19 cellular contexts compared by ENCODE assay signal in the genomic region with DNA sequence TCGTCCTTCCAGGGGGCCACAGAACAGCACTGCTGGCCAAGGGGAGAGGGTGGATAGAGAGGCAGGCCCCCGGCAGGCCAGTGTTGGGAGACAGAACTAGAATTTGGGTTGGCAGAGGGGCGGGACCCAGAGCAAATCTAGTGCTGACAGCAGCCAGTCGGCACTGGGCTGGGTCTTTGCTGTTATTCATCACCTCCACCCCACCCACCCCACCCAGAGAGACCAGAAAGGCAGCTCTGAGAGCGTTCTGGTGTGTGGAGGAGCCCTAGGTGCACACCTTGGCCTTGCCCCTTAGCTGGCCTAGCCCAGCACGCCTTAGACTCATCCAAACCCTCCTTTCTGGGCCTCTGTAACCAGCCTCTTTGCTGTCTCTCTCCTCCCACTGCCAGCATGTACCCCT. TPM values are rescaled to one million over a fixed set of nuclear protein-coding genes. Genes with fewer than 3 reads are reported as not detected.
DNase-seq lines count a peak whose midpoint lies in the region; ATAC-seq lines count a peak whose summit lies in the region.
"Had no signal": no experiment of that assay in that cellular context is flagged by ENCODE, and none has a peak within 500 bp of the region (broad histone marks: within the 10 kb centered on the region; RNA-seq: fewer than 3 reads in every experiment).

No MANE protein-coding gene starts in this region.

- H3K27me3 Mint-ChIP-seq in stimulated activated naive CD8-positive, alpha-beta T cell treated with anti-CD3 and anti-CD28 coated beads, Interleukin-15, amount 100 ng/mL, for 72 hours = peaks cover 39% of the 10 kb centered on the region
- H3K27me3 Mint-ChIP-seq in activated CD4-positive, alpha-beta memory T cell treated with anti-CD3 and anti-CD28 coated beads, Interleukin-2, amount 10 ng/mL, durations not matched to agents 7 days and 5 days = peaks cover 15% of the 10 kb centered on the region

- ATAC-seq in stimulated activated naive CD8-positive, alpha-beta T cell treated with anti-CD3 and anti-CD28 coated beads, Interleukin-15, amount 100 ng/mL, for 72 hours = peak; percentile 23
- ATAC-seq in stimulated activated naive CD8-positive, alpha-beta T cell treated with anti-CD3 and anti-CD28 coated beads, Interleukin-15, Interleukin-2, amounts not matched to agents 100 U/mL and 50 U/mL, for 24 hours = no peak
- peak; percentile 30 for ATAC-seq in aorta (ENCODE audit: low FRiP score)
- no peak for ATAC-seq in activated CD4-positive, CD25-positive, alpha-beta regulatory T cell treated with anti-CD3 and anti-CD28 coated beads, Interleukin-2, amount 50 U/mL, for 24 hours
- ATAC-seq: K562 had no signal

- peak overlapping the region; percentile 82 for H3K27ac ChIP-seq in epithelial cell of prostate
- H3K27ac ChIP-seq in neuronal stem cell (replicated peaks; ENCODE audit: low read length) = no peak overlapping the region
- no peak overlapping the region for H3K27ac ChIP-seq in aorta (ENCODE audit: low read depth in 1 of 2, low read length in 2 of 2)
- H3K27ac ChIP-seq: BLaER1 treated with 17β-estradiol and CSF1 and Interleukin-3, amounts not matched to agents 10 nM and 100 nM; HL-60 had no signal

- no peak overlapping the region for H3K4me3 Mint-ChIP-seq in stimulated activated naive CD8-positive, alpha-beta T cell treated with anti-CD3 and anti-CD28 coated beads, Interleukin-15, amount 100 ng/mL, for 72 hours
- no peak overlapping the region for H3K4me3 Mint-ChIP-seq in activated CD4-positive, alpha-beta memory T cell treated with anti-CD3 and anti-CD28 coated beads, Interleukin-2, amount 10 ng/mL, durations not matched to agents 7 days and 5 days

- no peak overlapping the region for H2BK120ac ChIP-seq in neuronal stem cell (ENCODE audit: low read depth, low read length)

- no peak overlapping the region for H2AK5ac ChIP-seq in neuronal stem cell (ENCODE audit: low read depth, low read length)

- peaks cover 0 to 41% (median 0%) of the 10 kb centered on the region in 3 experiments for H3K27me3 ChIP-seq in neuronal stem cell (ENCODE audit: control insufficient read depth in 3 of 3, insufficient read depth in 3 of 3, low read depth in 1 of 3, low read length in 3 of 3)
- no peaks in the 10 kb centered on the region for H3K27me3 ChIP-seq in aorta (ENCODE audit: control insufficient read depth in 1 of 2, insufficient read depth in 2 of 2, low read length in 1 of 2)

- no peak overlapping the region for H3K23ac ChIP-seq in neuronal stem cell (ENCODE audit: low read depth, low read length, poor library complexity)

- H2BK5ac ChIP-seq in neuronal stem cell (ENCODE audit: low read length) = no peak overlapping the region

- peak overlapping the region; percentile 27 for H2BK15ac ChIP-seq in neuronal stem cell (ENCODE audit: low read length)

- no peaks in the 10 kb centered on the region for H3K9me3 Mint-ChIP-seq in stimulated activated naive CD8-positive, alpha-beta T cell treated with anti-CD3 and anti-CD28 coated beads, Interleukin-15, amount 100 ng/mL, for 72 hours
- no peaks in the 10 kb centered on the region for H3K9me3 Mint-ChIP-seq in activated CD4-positive, alpha-beta memory T cell treated with anti-CD3 and anti-CD28 coated beads, Interleukin-2, amount 10 ng/mL, durations not matched to agents 7 days and 5 days

- no peak overlapping the region for H3K14ac ChIP-seq in neuronal stem cell (ENCODE audit: low read length)

- H4K8ac ChIP-seq in neuronal stem cell (ENCODE audit: low read depth, low read length) = no peak overlapping the region

- H3K36me3 ChIP-seq in neuronal stem cell (replicated peaks in 1 of 2; ENCODE audit: control insufficient read depth in 2 of 2, insufficient read depth in 2 of 2, low read length in 2 of 2) = no peaks in the 10 kb centered on the region
- no peaks in the 10 kb centered on the region for H3K36me3 ChIP-seq in aorta (ENCODE audit: control insufficient read depth in 1 of 2, insufficient read depth in 2 of 2, low read length in 1 of 2)
- H3K36me3 ChIP-seq: BLaER1 treated with 17β-estradiol and CSF1 and Interleukin-3, amounts not matched to agents 10 nM and 100 nM; HAP-1 had no signal

- intact Hi-C loops in aorta (cut with DNase I) = no loop called here

- H3K4me1 ChIP-seq in neuronal stem cell (ENCODE audit: control insufficient read depth in 2 of 2, insufficient read depth in 1 of 2, low read depth in 1 of 2, low read length in 2 of 2) (peaks cover 0 to 2% of the 10 kb centered on the region in 2 donors), aorta (ENCODE audit: control insufficient read depth in 1 of 2, insufficient read depth in 2 of 2, low read length in 2 of 2) (no peaks in the 10 kb centered on the region)
- H3K4me1 ChIP-seq: HAP-1 had no signal

- H3K9ac ChIP-seq in neuronal stem cell (ENCODE audit: low read depth, low read length, poor library complexity) = no peak overlapping the region
- H3K9ac ChIP-seq: BLaER1 treated with 17β-estradiol and CSF1 and Interleukin-3, amounts not matched to agents 10 nM and 100 nM had no signal

- POLR2A ChIA-PET in activated CD4-positive, alpha-beta memory T cell treated with anti-CD3 and anti-CD28 coated beads, Interleukin-2, amount 10 ng/mL, durations not matched to agents 7 days and 5 days (lab: Charles Lee) = no interaction called here

- H4K91ac ChIP-seq in neuronal stem cell (ENCODE audit: low read depth, low read length, poor library complexity) = no peak overlapping the region

- H2BK12ac ChIP-seq in neuronal stem cell (ENCODE audit: low read length) = no peak overlapping the region

- H3K4ac ChIP-seq in neuronal stem cell (ENCODE audit: low read length) = no peak overlapping the region

- CTCF ChIA-PET in activated CD4-positive, alpha-beta memory T cell treated with anti-CD3 and anti-CD28 coated beads, Interleukin-2, amount 10 ng/mL, durations not matched to agents 7 days and 5 days (lab: Charles Lee) = no interaction called here

- no peak overlapping the region for H3K18ac ChIP-seq in neuronal stem cell (ENCODE audit: low read length)

- no peak overlapping the region for H3K4me2 ChIP-seq in neuronal stem cell (ENCODE audit: insufficient read depth, low read length, poor library complexity, severe bottlenecking)
- H3K4me2 ChIP-seq: BLaER1 treated with 17β-estradiol and CSF1 and Interleukin-3, amounts not matched to agents 10 nM and 100 nM had no signal

- no peak overlapping the region for H3K4me3 ChIP-seq in neuronal stem cell (ENCODE audit: low read length in 2 of 2)
- H3K4me3 ChIP-seq in aorta (ENCODE audit: low read length in 2 of 2) = no peak overlapping the region
- H3K4me3 ChIP-seq: BLaER1 treated with 17β-estradiol and CSF1 and Interleukin-3, amounts not matched to agents 10 nM and 100 nM; HAP-1; K562 had no signal

- peaks cover 2% of the 10 kb centered on the region for H3K79me1 ChIP-seq in neuronal stem cell (ENCODE audit: low read depth, low read length)

- H3K36me3 Mint-ChIP-seq in activated CD4-positive, alpha-beta memory T cell treated with anti-CD3 and anti-CD28 coated beads, Interleukin-2, amount 10 ng/mL, durations not matched to agents 7 days and 5 days (ENCODE audit: low read depth) = no peaks in the 10 kb centered on the region

- no CpG with 5 or more reads among the region's 6 CpGs for WGBS in neuronal stem cell (ENCODE audit: extremely low coverage in 2 of 2, insufficient read length in 2 of 2, insufficient replicate concordance in 1 of 2), 2 donors
- 73 to 87% methylated on average over 5 to 6 of the region's 6 CpGs for WGBS in aorta, 2 donors

- no peaks in the 10 kb centered on the region for H3K4me1 Mint-ChIP-seq in stimulated activated naive CD8-positive, alpha-beta T cell treated with anti-CD3 and anti-CD28 coated beads, Interleukin-15, amount 100 ng/mL, for 72 hours
- no peaks in the 10 kb centered on the region for H3K4me1 Mint-ChIP-seq in activated CD4-positive, alpha-beta memory T cell treated with anti-CD3 and anti-CD28 coated beads, Interleukin-2, amount 10 ng/mL, durations not matched to agents 7 days and 5 days

- no peak overlapping the region for H2AFZ ChIP-seq in neuronal stem cell (ENCODE audit: low read length)

- H3K27ac Mint-ChIP-seq in stimulated activated naive CD8-positive, alpha-beta T cell treated with anti-CD3 and anti-CD28 coated beads, Interleukin-15, amount 100 ng/mL, for 72 hours = peak overlapping the region in 1 of 2 donors; percentile 43
- H3K27ac Mint-ChIP-seq in activated CD4-positive, alpha-beta memory T cell treated with anti-CD3 and anti-CD28 coated beads, Interleukin-2, amount 10 ng/mL, durations not matched to agents 7 days and 5 days = no peak overlapping the region

- DNase-seq in stimulated activated naive CD8-positive, alpha-beta T cell treated with anti-CD3 and anti-CD28 coated beads, Interleukin-15, amount 100 ng/mL, for 72 hours = no peak
- no peak for DNase-seq in stimulated activated naive CD8-positive, alpha-beta T cell treated with anti-CD3 and anti-CD28 coated beads, Interleukin-15, Interleukin-2, amounts not matched to agents 100 U/mL and 50 U/mL, for 24 hours
- DNase-seq in epithelial cell of prostate (ENCODE audit: low read depth, low spot score) = no peak
- no peak for DNase-seq in neuronal stem cell (ENCODE audit: low spot score)
- no peak for DNase-seq in aorta
- no peak for DNase-seq in effector CD4-positive, alpha-beta T cell
- DNase-seq in activated CD4-positive, alpha-beta memory T cell treated with anti-CD3 and anti-CD28 coated beads, Interleukin-2, amount 10 ng/mL, durations not matched to agents 7 days and 5 days = no peak
- DNase-seq: 8988T, DND-41, MV-4-11, NCI-H1417, NCI-H187 treated with DMSO at 0.1 percent for 48 hours, NCI-H446 treated with DMSO at 0.1 percent for 48 hours, Right ventricle myocardium superior had no signal

- H3K9me3 ChIP-seq in neuronal stem cell (replicated peaks in 1 of 2; ENCODE audit: control insufficient read depth in 2 of 2, insufficient read depth in 1 of 2, low read depth in 1 of 2, low read length in 2 of 2) (no peaks in the 10 kb centered on the region), aorta (ENCODE audit: control insufficient read depth, low read length) (no peaks in the 10 kb centered on the region)
- H3K9me3 ChIP-seq: BLaER1 treated with 17β-estradiol and CSF1 and Interleukin-3, amounts not matched to agents 10 nM and 100 nM; HAP-1 had no signal

RNA-seq across cellular contexts. Expression of gene PKP1, which starts 6.4 kb away (rescaled TPM):
- polyA plus RNA-seq in neuronal stem cell (2013, experiment 1 of 2) = 0.04 TPM
- 0.03 TPM for polyA plus RNA-seq in neuronal stem cell (2013, experiment 2 of 2)
- under 1 TPM; 0.16 to 0.39 TPM for total RNA-seq in aorta
- polyA plus RNA-seq in aorta = under 1 TPM; 0.08 to 0.25 TPM
- not detected for total RNA-seq in activated CD4-positive, alpha-beta memory T cell treated with anti-CD3 and anti-CD28 coated beads, Interleukin-2, amount 10 ng/mL, durations not matched to agents 7 days and 5 days
- total RNA-seq: K562 had no signal
- polyA plus RNA-seq: K562 had no signal

Comparison
In these comparisons a context has a peak if more than half of its experiments do, and no peak if none do; other contexts are left out.
1. ATAC-seq: peak in stimulated activated naive CD8-positive, alpha-beta T cell treated with anti-CD3 and anti-CD28 coated beads, Interleukin-15, amount 100 ng/mL, for 72 hours (single experiment) and aorta (single experiment); none in stimulated activated naive CD8-positive, alpha-beta T cell treated with anti-CD3 and anti-CD28 coated beads, Interleukin-15, Interleukin-2, amounts not matched to agents 100 U/mL and 50 U/mL, for 24 hours (single experiment) and activated CD4-positive, CD25-positive, alpha-beta regulatory T cell treated with anti-CD3 and anti-CD28 coated beads, Interleukin-2, amount 50 U/mL, for 24 hours (0 of 2).